Comparison of ENCODE assay signal across 1 cellular context in genomic region chr18:13461488-13461887, GRCh38.
TF ChIP-seq lines count a peak whose summit lies in the region.

No MANE protein-coding gene starts in this region.

TF ChIP-seq in K562, 482 proteins besides CTCF, POLR2A, EP300 and RAD21:
- no peak for TF ChIP-seq PRDM10 (IDR thresholded peaks at IDR 0.05; ENCODE audit: partially characterized antibody)
- TF ChIP-seq, protein P1, sequence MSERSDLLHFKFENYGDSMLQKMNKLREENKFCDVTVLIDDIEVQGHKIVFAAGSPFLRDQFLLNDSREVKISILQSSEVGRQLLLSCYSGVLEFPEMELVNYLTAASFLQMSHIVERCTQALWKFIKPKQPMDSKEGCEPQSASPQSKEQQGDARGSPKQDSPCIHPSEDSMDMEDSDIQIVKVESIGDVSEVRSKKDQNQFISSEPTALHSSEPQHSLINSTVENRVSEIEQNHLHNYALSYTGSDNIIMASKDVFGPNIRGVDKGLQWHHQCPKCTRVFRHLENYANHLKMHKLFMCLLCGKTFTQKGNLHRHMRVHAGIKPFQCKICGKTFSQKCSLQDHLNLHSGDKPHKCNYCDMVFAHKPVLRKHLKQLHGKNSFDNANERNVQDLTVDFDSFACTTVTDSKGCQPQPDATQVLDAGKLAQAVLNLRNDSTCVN (CRISPR knock-in tag; IDR thresholded peaks at IDR 0.05): no peak
- TF ChIP-seq ZNF639 (CRISPR knock-in tag; conservative IDR thresholded peaks at IDR 0.05 in 1 of 2, IDR thresholded peaks at IDR 0.05 in 1 of 2): 0 out of 4 replicates have a peak, but pooled peaks of 1 of the 2 experiments have one; percentile 23
